Comparison of ENCODE assay signal across 8 cellular contexts in the genomic region with DNA sequence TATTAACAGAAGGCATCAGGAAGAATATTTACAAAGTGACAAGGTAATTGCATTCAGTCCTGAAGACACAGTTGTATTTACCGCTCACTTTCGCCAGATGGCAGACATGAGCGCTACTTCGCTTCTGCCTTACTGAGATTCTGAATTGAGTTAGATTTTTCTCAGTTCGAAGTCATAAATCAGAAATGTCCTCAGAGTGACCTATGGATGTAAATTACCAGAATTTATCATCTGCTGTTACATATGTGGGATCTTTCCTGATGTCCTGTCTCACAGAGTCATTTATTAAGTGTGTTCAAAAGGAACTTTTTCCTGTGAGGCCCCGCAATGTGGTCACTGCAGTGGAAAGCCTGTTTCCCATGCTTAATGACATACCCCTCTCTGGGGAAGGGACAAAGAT.
A peak's percentile ranks its signal among the peaks of the same experiment; 100 is the strongest.
DNase-seq lines count a peak whose midpoint lies in the region; ATAC-seq, FAIRE-seq and TF ChIP-seq lines count a peak whose summit lies in the region.

No MANE protein-coding gene starts in this region.

- H3K4me3 ChIP-seq in adrenal gland (no peak overlapping the region), smooth muscle cell (no peak overlapping the region)

- FAIRE-seq in GM19239 (lab: Jason Lieb, UNC) = peak; percentile 90

- DNase-seq in DMS 273 (lab: John Stamatoyannopoulos, UW; ENCODE audit: unreplicated experiment) (peak; percentile 61), GM19239 (ENCODE audit: insufficient read length, low spot score) (peak; percentile 7), RPMI7951 (ENCODE audit: low read depth) (peak; percentile 44), adrenal gland (peak; percentile 32 to 80 (median 57)), hippocampal formation (lab: John Stamatoyannopoulos, UW) (peak; percentile 28 to 50), smooth muscle cell (lab: John Stamatoyannopoulos, UW; ENCODE audit: unreplicated experiment) (no peak), epidermal melanocyte (ENCODE audit: insufficient read length, low spot score) (no peak)

- H3K27ac ChIP-seq in adrenal gland (no peak overlapping the region), smooth muscle cell (ENCODE audit: low read depth) (no peak overlapping the region)

- no peak overlapping the region for H2AFZ ChIP-seq in smooth muscle cell (ENCODE audit: low read depth)

- TF ChIP-seq CTCF in adrenal gland (IDR thresholded peaks at IDR 0.05) = peak; percentile 56 to 75 (median 70)
- TF ChIP-seq CTCF in smooth muscle cell (IDR thresholded peaks at IDR 0.05; ENCODE audit: borderline replicate concordance, insufficient read depth, poor library complexity, severe bottlenecking) = peak; percentile 65

- TF ChIP-seq POLR2A in adrenal gland (IDR thresholded peaks at IDR 0.05) = no peak

- no peaks in the 10 kb centered on the region for H3K9me3 ChIP-seq in adrenal gland (replicated peaks in 1 of 3)
- H3K9me3 ChIP-seq in smooth muscle cell (replicated peaks; ENCODE audit: low read depth) = no peaks in the 10 kb centered on the region

- ATAC-seq in HG03354 (IDR thresholded peaks at IDR 0.05; ENCODE audit: poor library complexity, severe bottlenecking, unreplicated experiment) = peak; percentile 92

- no peak overlapping the region for H3K9ac ChIP-seq in smooth muscle cell (ENCODE audit: low read depth)

- H4K20me1 ChIP-seq in smooth muscle cell (ENCODE audit: low read depth) = no peaks in the 10 kb centered on the region

- no peaks in the 10 kb centered on the region for H3K4me1 ChIP-seq in adrenal gland (replicated peaks in 1 of 2)
- H3K4me1 ChIP-seq in smooth muscle cell (ENCODE audit: low read depth) = peaks cover 3% of the 10 kb centered on the region

- 16 to 23% (median 20%) methylated on average over 6 of the region's 6 CpGs for WGBS in adrenal gland, 4 donors
- 26% methylated on average over 6 of the region's 6 CpGs for WGBS in smooth muscle cell (ENCODE audit: low lambda C conversion rate)

- H3K27me3 ChIP-seq in adrenal gland = no peaks in the 10 kb centered on the region
- no peaks in the 10 kb centered on the region for H3K27me3 ChIP-seq in smooth muscle cell (ENCODE audit: low read depth)

- intact Hi-C loops in adrenal gland (cut with DNase I) = no loop called here

- peaks cover 7% of the 10 kb centered on the region for H3F3A ChIP-seq in smooth muscle cell (ENCODE audit: low read depth)

- no peaks in the 10 kb centered on the region for H3K36me3 ChIP-seq in adrenal gland (replicated peaks in 1 of 2)
- H3K36me3 ChIP-seq in smooth muscle cell (ENCODE audit: low read depth) = no peaks in the 10 kb centered on the region

- H3K4me2 ChIP-seq in smooth muscle cell = no peak overlapping the region

- H3K79me2 ChIP-seq in smooth muscle cell (ENCODE audit: low read depth) = no peaks in the 10 kb centered on the region

Comparison
In these comparisons a context has a peak if more than half of its experiments do, and no peak if none do; other contexts are left out.
1. DNase-seq: peak in DMS 273 (single experiment), GM19239 (single experiment), RPMI7951 (single experiment), adrenal gland (7 of 7) and hippocampal formation (2 of 2); none in smooth muscle cell (single experiment) and epidermal melanocyte (single experiment).